29 cellular contexts compared by ENCODE assay signal in genomic region chr19:8126008-8126407, GRCh38. TPM values are rescaled to one million over a fixed set of nuclear protein-coding genes. Genes with fewer than 3 reads are reported as not detected.
"Had no signal": no experiment of that assay in that cellular context is flagged by ENCODE, and none has a peak within 500 bp of the region (broad histone marks: within the 10 kb centered on the region; RNA-seq: fewer than 3 reads in every experiment).

No MANE protein-coding gene starts in this region.

- H3K27ac Mint-ChIP-seq: dendritic cell treated with granulocyte-macrophage colony-stimulating factor and Interleukin-4, amounts not matched to agents 40 ng/mL and 50 ng/mL, for 4 days; endodermal cell; memory B cell; natural killer cell; neural progenitor cell; stimulated activated effector memory CD8-positive, alpha-beta T cell treated with anti-CD3 and anti-CD28 coated beads, Interleukin-12 subunit alpha, Interleukin-12 subunit beta, amount 100 ng/mL, for 72 hours had no signal

- H3K36me3 ChIP-seq: colonic mucosa, esophagus muscularis mucosa, gastroesophageal sphincter, heart right ventricle, neural progenitor cell, ovary, sigmoid colon, stomach, thyroid gland had no signal

- H3K36me3 Mint-ChIP-seq: memory B cell; natural killer cell; stimulated activated effector memory CD8-positive, alpha-beta T cell treated with anti-CD3 and anti-CD28 coated beads, Interleukin-12 subunit alpha, Interleukin-12 subunit beta, amount 100 ng/mL, for 72 hours had no signal

- H3K4me3 ChIP-seq: colonic mucosa, esophagus muscularis mucosa, gastroesophageal sphincter, heart right ventricle, lung, neural progenitor cell, ovary, psoas muscle, sigmoid colon, stomach, thyroid gland had no signal

- H3K4me2 ChIP-seq: neural progenitor cell had no signal

- H3K27me3 ChIP-seq: colonic mucosa, neural progenitor cell, ovary, sigmoid colon, thyroid gland had no signal

- H3K9me3 ChIP-seq: colonic mucosa, esophagus muscularis mucosa, gastroesophageal sphincter, heart right ventricle, ovary, psoas muscle, sigmoid colon, stomach, thyroid gland had no signal

- H3K4me1 Mint-ChIP-seq: memory B cell; natural killer cell; stimulated activated effector memory CD8-positive, alpha-beta T cell treated with anti-CD3 and anti-CD28 coated beads, Interleukin-12 subunit alpha, Interleukin-12 subunit beta, amount 100 ng/mL, for 72 hours had no signal

- H3K9me3 Mint-ChIP-seq: dendritic cell treated with granulocyte-macrophage colony-stimulating factor and Interleukin-4, amounts not matched to agents 40 ng/mL and 50 ng/mL, for 4 days; endodermal cell; memory B cell; natural killer cell; neural progenitor cell; stimulated activated effector memory CD8-positive, alpha-beta T cell treated with anti-CD3 and anti-CD28 coated beads, Interleukin-12 subunit alpha, Interleukin-12 subunit beta, amount 100 ng/mL, for 72 hours had no signal

- H3K27ac ChIP-seq: colonic mucosa, esophagus muscularis mucosa, foreskin keratinocyte, gastroesophageal sphincter, heart right ventricle, neural progenitor cell, ovary, psoas muscle, sigmoid colon, stomach, thyroid gland had no signal

- H3K4me1 ChIP-seq: colonic mucosa, esophagus muscularis mucosa, foreskin keratinocyte, gastroesophageal sphincter, heart right ventricle, neural progenitor cell, psoas muscle, sigmoid colon, stomach, thyroid gland had no signal

- ATAC-seq: foreskin keratinocyte; gastroesophageal sphincter; left lobe of liver; natural killer cell; psoas muscle; stimulated activated effector memory CD8-positive, alpha-beta T cell treated with anti-CD3 and anti-CD28 coated beads, Interleukin-12 subunit alpha, Interleukin-12 subunit beta, amount 100 ng/mL, for 72 hours had no signal

- DNase-seq: colonic mucosa; effector CD8-positive, alpha-beta T cell; endodermal cell; foreskin keratinocyte; heart right ventricle; hippocampal formation; natural killer cell; nucleus accumbens; ovary; psoas muscle; sigmoid colon; stimulated activated CD4-positive, alpha-beta T cell treated with anti-CD3 and anti-CD28 coated beads, Interleukin-2, amount 100 ng/mL, for 24 hours; stimulated activated CD4-positive, alpha-beta T cell treated with anti-CD3 and anti-CD28 coated beads, Interleukin-4, amount 100 ng/mL, for 24 hours; stimulated activated naive CD4-positive, alpha-beta T cell treated with Interleukin-2 at 50 U/mL for 16 hours; stomach; thyroid gland; trophoblast cell had no signal

- H3K4me3 Mint-ChIP-seq: dendritic cell treated with granulocyte-macrophage colony-stimulating factor and Interleukin-4, amounts not matched to agents 40 ng/mL and 50 ng/mL, for 4 days; endodermal cell; memory B cell; natural killer cell; neural progenitor cell; stimulated activated effector memory CD8-positive, alpha-beta T cell treated with anti-CD3 and anti-CD28 coated beads, Interleukin-12 subunit alpha, Interleukin-12 subunit beta, amount 100 ng/mL, for 72 hours had no signal

- H2AFZ ChIP-seq: neural progenitor cell had no signal

- H3K27me3 Mint-ChIP-seq: dendritic cell treated with granulocyte-macrophage colony-stimulating factor and Interleukin-4, amounts not matched to agents 40 ng/mL and 50 ng/mL, for 4 days had no signal

RNA-seq across cellular contexts. Expression of gene FBN3, which starts 23.4 kb away (rescaled TPM):
- total RNA-seq: endothelial cell of umbilical vein, foreskin keratinocyte, mononuclear cell, right cardiac atrium, sigmoid colon, subcutaneous adipose tissue had no signal
